Comparison of ENCODE assay signal across 2 cellular contexts in the genomic region with DNA sequence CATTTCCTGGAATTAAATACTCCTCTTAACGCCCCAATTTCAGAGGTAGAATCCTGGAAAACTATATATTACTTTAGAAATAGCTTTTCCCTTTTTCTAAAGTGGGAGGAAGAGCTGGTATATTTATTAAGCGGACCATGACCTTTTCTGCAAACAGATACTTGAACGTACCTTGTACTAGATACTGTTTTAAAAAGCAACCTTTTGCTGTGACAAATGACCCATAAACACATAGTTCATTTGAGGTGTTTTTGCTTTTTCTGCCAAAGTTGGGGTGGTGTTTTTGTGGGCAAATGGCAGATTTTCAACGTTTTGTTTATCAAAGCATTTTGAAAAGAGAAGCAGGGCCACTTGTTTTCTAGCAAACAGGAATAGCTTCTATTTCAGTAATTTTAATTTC.
TF ChIP-seq lines count a peak whose summit lies in the region.

No MANE protein-coding gene starts in this region.

TF ChIP-seq in IMR-90, 13 proteins besides CTCF, POLR2A, EP300 and RAD21:
- TF ChIP-seq MAFK (IDR thresholded peaks at IDR 0.05; ENCODE audit: low read depth, low read length), result no peak
- TF ChIP-seq, protein P1, sequence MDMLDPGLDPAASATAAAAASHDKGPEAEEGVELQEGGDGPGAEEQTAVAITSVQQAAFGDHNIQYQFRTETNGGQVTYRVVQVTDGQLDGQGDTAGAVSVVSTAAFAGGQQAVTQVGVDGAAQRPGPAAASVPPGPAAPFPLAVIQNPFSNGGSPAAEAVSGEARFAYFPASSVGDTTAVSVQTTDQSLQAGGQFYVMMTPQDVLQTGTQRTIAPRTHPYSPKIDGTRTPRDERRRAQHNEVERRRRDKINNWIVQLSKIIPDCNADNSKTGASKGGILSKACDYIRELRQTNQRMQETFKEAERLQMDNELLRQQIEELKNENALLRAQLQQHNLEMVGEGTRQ (IDR thresholded peaks at IDR 0.05; ENCODE audit: low read depth, low read length), result no peak
- no peak for TF ChIP-seq MAZ (IDR thresholded peaks at IDR 0.05; ENCODE audit: borderline replicate concordance, low read depth, low read length)
- TF ChIP-seq, protein P2, sequence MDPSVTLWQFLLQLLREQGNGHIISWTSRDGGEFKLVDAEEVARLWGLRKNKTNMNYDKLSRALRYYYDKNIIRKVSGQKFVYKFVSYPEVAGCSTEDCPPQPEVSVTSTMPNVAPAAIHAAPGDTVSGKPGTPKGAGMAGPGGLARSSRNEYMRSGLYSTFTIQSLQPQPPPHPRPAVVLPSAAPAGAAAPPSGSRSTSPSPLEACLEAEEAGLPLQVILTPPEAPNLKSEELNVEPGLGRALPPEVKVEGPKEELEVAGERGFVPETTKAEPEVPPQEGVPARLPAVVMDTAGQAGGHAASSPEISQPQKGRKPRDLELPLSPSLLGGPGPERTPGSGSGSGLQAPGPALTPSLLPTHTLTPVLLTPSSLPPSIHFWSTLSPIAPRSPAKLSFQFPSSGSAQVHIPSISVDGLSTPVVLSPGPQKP (IDR thresholded peaks at IDR 0.05; ENCODE audit: borderline replicate concordance, low read depth, low read length), result no peak
- no peak for TF ChIP-seq RFX5 (IDR thresholded peaks at IDR 0.05; ENCODE audit: low read depth, low read length)
- no peak for TF ChIP-seq NFE2L2 (IDR thresholded peaks at IDR 0.05; ENCODE audit: low read depth, low read length)

TF ChIP-seq in GM23338, 12 proteins besides CTCF, POLR2A, EP300 and RAD21:
- no peak for TF ChIP-seq JUNB (IDR thresholded peaks at IDR 0.05; ENCODE audit: unreplicated experiment)
- TF ChIP-seq, protein P3, sequence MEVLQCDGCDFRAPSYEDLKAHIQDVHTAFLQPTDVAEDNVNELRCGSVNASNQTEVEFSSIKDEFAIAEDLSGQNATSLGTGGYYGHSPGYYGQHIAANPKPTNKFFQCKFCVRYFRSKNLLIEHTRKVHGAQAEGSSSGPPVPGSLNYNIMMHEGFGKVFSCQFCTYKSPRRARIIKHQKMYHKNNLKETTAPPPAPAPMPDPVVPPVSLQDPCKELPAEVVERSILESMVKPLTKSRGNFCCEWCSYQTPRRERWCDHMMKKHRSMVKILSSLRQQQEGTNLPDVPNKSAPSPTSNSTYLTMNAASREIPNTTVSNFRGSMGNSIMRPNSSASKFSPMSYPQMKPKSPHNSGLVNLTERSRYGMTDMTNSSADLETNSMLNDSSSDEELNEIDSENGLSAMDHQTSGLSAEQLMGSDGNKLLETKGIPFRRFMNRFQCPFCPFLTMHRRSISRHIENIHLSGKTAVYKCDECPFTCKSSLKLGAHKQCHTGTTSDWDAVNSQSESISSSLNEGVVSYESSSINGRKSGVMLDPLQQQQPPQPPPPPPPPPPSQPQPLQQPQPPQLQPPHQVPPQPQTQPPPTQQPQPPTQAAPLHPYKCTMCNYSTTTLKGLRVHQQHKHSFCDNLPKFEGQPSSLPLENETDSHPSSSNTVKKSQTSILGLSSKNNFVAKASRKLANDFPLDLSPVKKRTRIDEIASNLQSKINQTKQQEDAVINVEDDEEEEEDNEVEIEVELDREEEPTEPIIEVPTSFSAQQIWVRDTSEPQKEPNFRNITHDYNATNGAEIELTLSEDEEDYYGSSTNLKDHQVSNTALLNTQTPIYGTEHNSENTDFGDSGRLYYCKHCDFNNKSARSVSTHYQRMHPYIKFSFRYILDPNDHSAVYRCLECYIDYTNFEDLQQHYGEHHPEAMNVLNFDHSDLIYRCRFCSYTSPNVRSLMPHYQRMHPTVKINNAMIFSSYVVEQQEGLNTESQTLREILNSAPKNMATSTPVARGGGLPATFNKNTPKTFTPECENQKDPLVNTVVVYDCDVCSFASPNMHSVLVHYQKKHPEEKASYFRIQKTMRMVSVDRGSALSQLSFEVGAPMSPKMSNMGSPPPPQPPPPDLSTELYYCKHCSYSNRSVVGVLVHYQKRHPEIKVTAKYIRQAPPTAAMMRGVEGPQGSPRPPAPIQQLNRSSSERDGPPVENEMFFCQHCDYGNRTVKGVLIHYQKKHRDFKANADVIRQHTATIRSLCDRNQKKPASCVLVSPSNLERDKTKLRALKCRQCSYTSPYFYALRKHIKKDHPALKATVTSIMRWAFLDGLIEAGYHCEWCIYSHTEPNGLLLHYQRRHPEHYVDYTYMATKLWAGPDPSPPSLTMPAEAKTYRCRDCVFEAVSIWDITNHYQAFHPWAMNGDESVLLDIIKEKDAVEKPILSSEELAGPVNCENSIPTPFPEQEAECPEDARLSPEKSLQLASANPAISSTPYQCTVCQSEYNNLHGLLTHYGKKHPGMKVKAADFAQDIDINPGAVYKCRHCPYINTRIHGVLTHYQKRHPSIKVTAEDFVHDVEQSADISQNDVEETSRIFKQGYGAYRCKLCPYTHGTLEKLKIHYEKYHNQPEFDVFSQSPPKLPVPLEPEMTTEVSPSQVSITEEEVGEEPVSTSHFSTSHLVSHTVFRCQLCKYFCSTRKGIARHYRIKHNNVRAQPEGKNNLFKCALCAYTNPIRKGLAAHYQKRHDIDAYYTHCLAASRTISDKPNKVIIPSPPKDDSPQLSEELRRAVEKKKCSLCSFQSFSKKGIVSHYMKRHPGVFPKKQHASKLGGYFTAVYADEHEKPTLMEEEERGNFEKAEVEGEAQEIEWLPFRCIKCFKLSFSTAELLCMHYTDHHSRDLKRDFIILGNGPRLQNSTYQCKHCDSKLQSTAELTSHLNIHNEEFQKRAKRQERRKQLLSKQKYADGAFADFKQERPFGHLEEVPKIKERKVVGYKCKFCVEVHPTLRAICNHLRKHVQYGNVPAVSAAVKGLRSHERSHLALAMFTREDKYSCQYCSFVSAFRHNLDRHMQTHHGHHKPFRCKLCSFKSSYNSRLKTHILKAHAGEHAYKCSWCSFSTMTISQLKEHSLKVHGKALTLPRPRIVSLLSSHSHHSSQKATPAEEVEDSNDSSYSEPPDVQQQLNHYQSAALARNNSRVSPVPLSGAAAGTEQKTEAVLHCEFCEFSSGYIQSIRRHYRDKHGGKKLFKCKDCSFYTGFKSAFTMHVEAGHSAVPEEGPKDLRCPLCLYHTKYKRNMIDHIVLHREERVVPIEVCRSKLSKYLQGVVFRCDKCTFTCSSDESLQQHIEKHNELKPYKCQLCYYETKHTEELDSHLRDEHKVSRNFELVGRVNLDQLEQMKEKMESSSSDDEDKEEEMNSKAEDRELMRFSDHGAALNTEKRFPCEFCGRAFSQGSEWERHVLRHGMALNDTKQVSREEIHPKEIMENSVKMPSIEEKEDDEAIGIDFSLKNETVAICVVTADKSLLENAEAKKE (CRISPR knock-in tag; IDR thresholded peaks at IDR 0.05), result no peak
- TF ChIP-seq ZNF114 (CRISPR knock-in tag; IDR thresholded peaks at IDR 0.05), result no peak
- TF ChIP-seq NANOG (IDR thresholded peaks at IDR 0.05; ENCODE audit: borderline replicate concordance), result no peak
- TF ChIP-seq ZNF331 (CRISPR knock-in tag; IDR thresholded peaks at IDR 0.05; ENCODE audit: low read depth), result no peak
- TF ChIP-seq EZH2 (IDR thresholded peaks at IDR 0.05; ENCODE audit: low read depth, unreplicated experiment), result no peak
- TF ChIP-seq POLR2AphosphoS5 (IDR thresholded peaks at IDR 0.05; ENCODE audit: low read depth), result no peak
- no peak for TF ChIP-seq EZH2phosphoT487 (IDR thresholded peaks at IDR 0.05; ENCODE audit: unreplicated experiment)
- no peak for TF ChIP-seq CREB1 (CRISPR knock-in tag; IDR thresholded peaks at IDR 0.05; ENCODE audit: low read depth)
- TF ChIP-seq, protein P4, sequence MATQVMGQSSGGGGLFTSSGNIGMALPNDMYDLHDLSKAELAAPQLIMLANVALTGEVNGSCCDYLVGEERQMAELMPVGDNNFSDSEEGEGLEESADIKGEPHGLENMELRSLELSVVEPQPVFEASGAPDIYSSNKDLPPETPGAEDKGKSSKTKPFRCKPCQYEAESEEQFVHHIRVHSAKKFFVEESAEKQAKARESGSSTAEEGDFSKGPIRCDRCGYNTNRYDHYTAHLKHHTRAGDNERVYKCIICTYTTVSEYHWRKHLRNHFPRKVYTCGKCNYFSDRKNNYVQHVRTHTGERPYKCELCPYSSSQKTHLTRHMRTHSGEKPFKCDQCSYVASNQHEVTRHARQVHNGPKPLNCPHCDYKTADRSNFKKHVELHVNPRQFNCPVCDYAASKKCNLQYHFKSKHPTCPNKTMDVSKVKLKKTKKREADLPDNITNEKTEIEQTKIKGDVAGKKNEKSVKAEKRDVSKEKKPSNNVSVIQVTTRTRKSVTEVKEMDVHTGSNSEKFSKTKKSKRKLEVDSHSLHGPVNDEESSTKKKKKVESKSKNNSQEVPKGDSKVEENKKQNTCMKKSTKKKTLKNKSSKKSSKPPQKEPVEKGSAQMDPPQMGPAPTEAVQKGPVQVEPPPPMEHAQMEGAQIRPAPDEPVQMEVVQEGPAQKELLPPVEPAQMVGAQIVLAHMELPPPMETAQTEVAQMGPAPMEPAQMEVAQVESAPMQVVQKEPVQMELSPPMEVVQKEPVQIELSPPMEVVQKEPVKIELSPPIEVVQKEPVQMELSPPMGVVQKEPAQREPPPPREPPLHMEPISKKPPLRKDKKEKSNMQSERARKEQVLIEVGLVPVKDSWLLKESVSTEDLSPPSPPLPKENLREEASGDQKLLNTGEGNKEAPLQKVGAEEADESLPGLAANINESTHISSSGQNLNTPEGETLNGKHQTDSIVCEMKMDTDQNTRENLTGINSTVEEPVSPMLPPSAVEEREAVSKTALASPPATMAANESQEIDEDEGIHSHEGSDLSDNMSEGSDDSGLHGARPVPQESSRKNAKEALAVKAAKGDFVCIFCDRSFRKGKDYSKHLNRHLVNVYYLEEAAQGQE (IDR thresholded peaks at IDR 0.05; ENCODE audit: unreplicated experiment), result no peak
- TF ChIP-seq STAT1 (IDR thresholded peaks at IDR 0.05; ENCODE audit: unreplicated experiment), result no peak
- TF ChIP-seq, protein P5, sequence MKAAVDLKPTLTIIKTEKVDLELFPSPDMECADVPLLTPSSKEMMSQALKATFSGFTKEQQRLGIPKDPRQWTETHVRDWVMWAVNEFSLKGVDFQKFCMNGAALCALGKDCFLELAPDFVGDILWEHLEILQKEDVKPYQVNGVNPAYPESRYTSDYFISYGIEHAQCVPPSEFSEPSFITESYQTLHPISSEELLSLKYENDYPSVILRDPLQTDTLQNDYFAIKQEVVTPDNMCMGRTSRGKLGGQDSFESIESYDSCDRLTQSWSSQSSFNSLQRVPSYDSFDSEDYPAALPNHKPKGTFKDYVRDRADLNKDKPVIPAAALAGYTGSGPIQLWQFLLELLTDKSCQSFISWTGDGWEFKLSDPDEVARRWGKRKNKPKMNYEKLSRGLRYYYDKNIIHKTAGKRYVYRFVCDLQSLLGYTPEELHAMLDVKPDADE (IDR thresholded peaks at IDR 0.05), result no peak
TF ChIP-seq in GM23338: peak in this region for 0.
